In genomic region chr7:29084832-29085231, GRCh38 we compare ENCODE assay signal across 14 cellular contexts.
DNase-seq lines count a peak whose midpoint lies in the region; ATAC-seq lines count a peak whose summit lies in the region.
"Had no signal": no experiment of that assay in that cellular context is flagged by ENCODE, and none has a peak within 500 bp of the region (broad histone marks: within the 10 kb centered on the region; RNA-seq: fewer than 3 reads in every experiment).

No MANE protein-coding gene starts in this region.

- intact Hi-C loops in naive thymus-derived CD4-positive, alpha-beta T cell (cut with micrococcal nuclease) = loop anchor here in 1 of 2 donors (2.0 kb wide), 1 partner anchor 50 kb away; no protein-coding TSS in a partner anchor

- CTCF ChIA-PET in naive thymus-derived CD4-positive, alpha-beta T cell (lab: Charles Lee) = no interaction called here

- POLR2A ChIA-PET in naive thymus-derived CD4-positive, alpha-beta T cell (lab: Charles Lee) = no interaction called here

- H3K4me1 ChIP-seq in naive thymus-derived CD4-positive, alpha-beta T cell (ENCODE audit: control insufficient read depth in 2 of 2, insufficient read depth in 2 of 2, low read length in 2 of 2) = no peaks in the 10 kb centered on the region
- H3K4me1 ChIP-seq: Caco-2 had no signal

- H3K36me3 ChIP-seq in naive thymus-derived CD4-positive, alpha-beta T cell (ENCODE audit: control insufficient read depth in 2 of 3, insufficient read depth in 3 of 3, low read length in 3 of 3) = no peaks in the 10 kb centered on the region
- H3K36me3 ChIP-seq: SJCRH30 had no signal

- DNase-seq in naive thymus-derived CD4-positive, alpha-beta T cell = no peak
- DNase-seq in pons (ENCODE audit: low spot score) = no peak
- no peak for DNase-seq in EL
- no peak for DNase-seq in NCI-H2171 treated with DMSO at 0.1 percent for 48 hours (lab: John Stamatoyannopoulos, UW)
- DNase-seq: Caco-2, cortex of kidney, kidney glomerular epithelial cell, nucleus accumbens, SJCRH30 had no signal

- H3K27ac Mint-ChIP-seq in naive thymus-derived CD4-positive, alpha-beta T cell = no peak overlapping the region
- H3K27ac Mint-ChIP-seq: activated naive CD8-positive, alpha-beta T cell had no signal

- ATAC-seq in GM18907 (IDR thresholded peaks at IDR 0.05; ENCODE audit: unreplicated experiment) (peak; percentile 84), GM21737 (IDR thresholded peaks at IDR 0.05; ENCODE audit: unreplicated experiment) (peak; percentile 77), HG03571 (IDR thresholded peaks at IDR 0.05; ENCODE audit: unreplicated experiment) (peak; percentile 80)
- peak; percentile 57 for ATAC-seq in naive thymus-derived CD4-positive, alpha-beta T cell
- ATAC-seq: K562 had no signal

- no peaks in the 10 kb centered on the region for H3K36me3 Mint-ChIP-seq in naive thymus-derived CD4-positive, alpha-beta T cell
- H3K36me3 Mint-ChIP-seq: activated naive CD8-positive, alpha-beta T cell had no signal

- no peak overlapping the region for H3K4me3 ChIP-seq in naive thymus-derived CD4-positive, alpha-beta T cell (ENCODE audit: low read length)
- H3K4me3 ChIP-seq: K562, SJCRH30 had no signal

- H3K4me3 Mint-ChIP-seq in naive thymus-derived CD4-positive, alpha-beta T cell = no peak overlapping the region
- H3K4me3 Mint-ChIP-seq: activated naive CD8-positive, alpha-beta T cell had no signal

- H3K9me3 Mint-ChIP-seq in naive thymus-derived CD4-positive, alpha-beta T cell = peaks cover 0 to 1% (median 0%) of the 10 kb centered on the region in 11 donors

- H3K4me1 Mint-ChIP-seq in naive thymus-derived CD4-positive, alpha-beta T cell = no peaks in the 10 kb centered on the region

- H3K9me3 ChIP-seq in naive thymus-derived CD4-positive, alpha-beta T cell (ENCODE audit: control insufficient read depth in 2 of 3, low read length in 3 of 3) = no peaks in the 10 kb centered on the region
- H3K9me3 ChIP-seq: Caco-2, SJCRH30 had no signal

- H3K27me3 ChIP-seq in naive thymus-derived CD4-positive, alpha-beta T cell (ENCODE audit: control insufficient read depth in 2 of 2, insufficient read depth in 2 of 2, low read length in 2 of 2) = no peaks in the 10 kb centered on the region
- H3K27me3 ChIP-seq: SJCRH30 had no signal

- H3K27ac ChIP-seq in naive thymus-derived CD4-positive, alpha-beta T cell (ENCODE audit: low read depth, low read length) = no peak overlapping the region
- H3K27ac ChIP-seq: SJCRH30 had no signal

- peaks cover 2 to 27% (median 7%) of the 10 kb centered on the region in 5 donors for H3K27me3 Mint-ChIP-seq in naive thymus-derived CD4-positive, alpha-beta T cell
